8 cellular contexts compared by ENCODE assay signal in genomic region chr22:42720263-42721044, GRCh38. TPM values are rescaled to one million over a fixed set of nuclear protein-coding genes. Genes with fewer than 3 reads are reported as not detected.
DNase-seq lines count a peak whose midpoint lies in the region; ATAC-seq and TF ChIP-seq lines count a peak whose summit lies in the region.

Gene A4GALT, minus strand, starts transcription at chr22:42720870. Its CDS starts 26,919 bp downstream, at chr22:42693951.

- peak in 1 of 2 donors; percentile 31 for TF ChIP-seq POLR2A in tibial nerve (IDR thresholded peaks at IDR 0.05)

- H3K27ac ChIP-seq in lung (ENCODE audit: low read depth in 1 of 2, low read length in 1 of 2): peak within 1 kb of the TSS; percentile 66 to 94
- H3K27ac ChIP-seq in tibial nerve: peak within 1 kb of the TSS; percentile 53 to 95 (median 84)

- peak; percentile 72 for ATAC-seq in lung (ENCODE audit: insufficient read depth, low FRiP score)
- ATAC-seq in GM19328 (IDR thresholded peaks at IDR 0.05; ENCODE audit: unreplicated experiment): no peak

- H3K4me1 ChIP-seq in lung (ENCODE audit: control insufficient read depth in 2 of 2, insufficient read depth in 2 of 2, low read length in 2 of 2): peaks cover 4 to 16% of the 10 kb centered on the region in 2 donors
- peaks cover 0 to 53% (median 16%) of the 10 kb centered on the region in 4 donors for H3K4me1 ChIP-seq in tibial nerve

- H3K4me3 ChIP-seq in GM06990 (replicated peaks; ENCODE audit: low read depth, low read length) (peak within 1 kb of the TSS; percentile 81), MG63 (peak within 1 kb of the TSS; percentile 62), lung (peak within 1 kb of the TSS; percentile 73), tibial nerve (peak within 1 kb of the TSS; percentile 52 to 95 (median 56))

- no peak for TF ChIP-seq EP300 in tibial nerve (IDR thresholded peaks at IDR 0.05)

- TF ChIP-seq CTCF in GM06990 (IDR thresholded peaks at IDR 0.05; ENCODE audit: insufficient read depth, low read length, poor library complexity, severe bottlenecking) (no peak), lung (IDR thresholded peaks at IDR 0.05; ENCODE audit: control extremely low read depth, extremely low read depth) (no peak), tibial nerve (IDR thresholded peaks at IDR 0.05) (no peak)

- H3K27me3 ChIP-seq in GM06990 (replicated peaks; ENCODE audit: control insufficient read depth, insufficient read depth, low read length): no peaks in the 10 kb centered on the region
- no peaks in the 10 kb centered on the region for H3K27me3 ChIP-seq in MG63
- H3K27me3 ChIP-seq in lung (ENCODE audit: control insufficient read depth, insufficient read depth): no peaks in the 10 kb centered on the region
- H3K27me3 ChIP-seq in tibial nerve: peaks cover 0 to 40% of the 10 kb centered on the region in 2 donors

- 0 to 1% methylated on average over 62 to 104 of the region's 104 CpGs for WGBS in lung, 2 donors
- WGBS in tibial nerve, 2 donors: 0 to 3% methylated on average over 6 to 15 of the region's 104 CpGs

- H3K9me3 ChIP-seq in MG63 (no peaks in the 10 kb centered on the region), lung (ENCODE audit: control insufficient read depth in 2 of 2, insufficient read depth in 1 of 2, low read length in 1 of 2) (no peaks in the 10 kb centered on the region), tibial nerve (no peaks in the 10 kb centered on the region)

- H3K36me3 ChIP-seq in GM06990 (ENCODE audit: control insufficient read depth, insufficient read depth, low read length) (no peaks in the 10 kb centered on the region), MG63 (peaks cover 6% of the 10 kb centered on the region; the same call in 1 of the 2 replicates), lung (ENCODE audit: control insufficient read depth in 2 of 2, insufficient read depth in 2 of 2, low read length in 2 of 2) (no peaks in the 10 kb centered on the region), tibial nerve (no peaks in the 10 kb centered on the region)

- peak; percentile 55 for DNase-seq in GM06990 (ENCODE audit: extremely low read depth, insufficient read length)
- no peak for DNase-seq in MG63
- DNase-seq in dermis blood vessel endothelial cell: peak; percentile 38
- DNase-seq in lung (ENCODE audit: low spot score): no peak
- DNase-seq in tibial nerve (ENCODE audit: low spot score in 2 of 2): no peak
- no peak for DNase-seq in Ammon's horn (ENCODE audit: low spot score)
- DNase-seq in NCI-H2081 treated with DMSO at 0.1 percent for 48 hours (lab: John Stamatoyannopoulos, UW): no peak

RNA-seq across cellular contexts. Expression of gene A4GALT, which starts in this region (rescaled TPM):
- total RNA-seq in MG63 (2014; rRNA removed; shearing (Covaris generic); ENCODE audit: low replicate concordance): 9.1 and 17.9 TPM in 2 replicates
- total RNA-seq in dermis blood vessel endothelial cell (52.5 and 60.2 TPM in 2 replicates), lung (10 to 100 TPM in 1 of 2 donors, 1 to 10 TPM in 1; 8.6 to 24.8 TPM), tibial nerve (100 to 1,000 TPM in 2 of 4 donors, 10 to 100 TPM in 2; 73.0 to 146 (median 99.0) TPM)
- polyA plus RNA-seq in lung: 10 to 100 TPM; 23.9 to 29.3 TPM

Comparison
In these comparisons a context has a peak if more than half of its experiments do, and no peak if none do; other contexts are left out.
1. DNase-seq: peak in GM06990 (single experiment) and dermis blood vessel endothelial cell (single experiment); none in MG63 (single experiment), lung (single experiment), tibial nerve (0 of 2), Ammon's horn (single experiment) and NCI-H2081 treated with DMSO at 0.1 percent for 48 hours (single experiment).
2. Peak in every context shown above with its lines, with median percentiles within 50 percentile points of each other: H3K4me3 ChIP-seq.